20 cellular contexts compared by ENCODE assay signal in the genomic region with DNA sequence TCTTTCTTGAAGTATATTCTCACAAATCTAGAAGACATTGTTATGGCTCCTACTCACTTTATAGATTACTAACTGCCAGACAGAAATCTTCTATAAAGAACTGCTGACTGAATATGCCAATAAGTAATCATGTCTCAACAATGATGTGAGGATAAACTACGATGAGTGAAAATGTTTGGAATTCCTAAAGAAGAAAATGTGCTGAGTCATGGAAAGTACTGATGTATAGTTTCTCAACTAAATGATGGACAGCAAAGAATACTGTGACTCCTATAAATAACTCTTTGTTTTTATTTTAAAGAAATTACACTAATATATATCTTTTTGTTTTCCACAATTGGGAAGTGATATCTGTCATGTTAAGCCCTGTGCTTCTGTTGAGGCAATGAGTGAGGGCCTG.
"Had no signal": no experiment of that assay in that cellular context is flagged by ENCODE, and none has a peak within 500 bp of the region (broad histone marks: within the 10 kb centered on the region; RNA-seq: fewer than 3 reads in every experiment).

No MANE protein-coding gene starts in this region.

- H3K27ac Mint-ChIP-seq: activated CD4-positive, alpha-beta memory T cell treated with anti-CD3 and anti-CD28 coated beads, Interleukin-2, amount 10 ng/mL, durations not matched to agents 7 days and 5 days; activated CD8-positive, alpha-beta memory T cell treated with anti-CD3 and anti-CD28 coated beads, Interleukin-2, amount 10 ng/mL, durations not matched to agents 7 days and 5 days; activated naive CD8-positive, alpha-beta T cell treated with anti-CD3 and anti-CD28 coated beads for 36 hours; endodermal cell; memory B cell; naive thymus-derived CD4-positive, alpha-beta T cell; stimulated activated effector memory CD8-positive, alpha-beta T cell treated with anti-CD3 and anti-CD28 coated beads, Interleukin-12 subunit alpha, Interleukin-12 subunit beta, amount 100 ng/mL, for 72 hours had no signal

- DNase-seq: activated CD4-positive, alpha-beta memory T cell treated with anti-CD3 and anti-CD28 coated beads, Interleukin-2, amount 10 ng/mL, durations not matched to agents 7 days and 5 days; activated CD4-positive, alpha-beta T cell treated with anti-CD3 and anti-CD28 coated beads for 48 hours; activated CD4-positive, CD25-positive, alpha-beta regulatory T cell; activated CD8-positive, alpha-beta memory T cell treated with anti-CD3 and anti-CD28 coated beads, Interleukin-2, amount 10 ng/mL, durations not matched to agents 7 days and 5 days; activated naive CD8-positive, alpha-beta T cell treated with anti-CD3 and anti-CD28 coated beads for 36 hours; amygdala; body of pancreas; central memory CD4-positive, alpha-beta T cell; endodermal cell; gastrocnemius medialis; head of caudate nucleus; naive thymus-derived CD4-positive, alpha-beta T cell; pancreas; stimulated activated CD4-positive, alpha-beta T cell treated with anti-CD3 and anti-CD28 coated beads, Interleukin-4, amount 100 ng/mL, for 24 hours; stomach; T-helper 9 cell had no signal

- H3K27ac ChIP-seq: body of pancreas, gastrocnemius medialis, pancreas, stomach had no signal

- H3K9me3 ChIP-seq: body of pancreas, gastrocnemius medialis, pancreas, stomach had no signal

- H3K4me3 Mint-ChIP-seq: activated CD4-positive, alpha-beta memory T cell treated with anti-CD3 and anti-CD28 coated beads, Interleukin-2, amount 10 ng/mL, durations not matched to agents 7 days and 5 days; activated CD8-positive, alpha-beta memory T cell treated with anti-CD3 and anti-CD28 coated beads, Interleukin-2, amount 10 ng/mL, durations not matched to agents 7 days and 5 days; activated naive CD8-positive, alpha-beta T cell treated with anti-CD3 and anti-CD28 coated beads for 36 hours; endodermal cell; memory B cell; naive thymus-derived CD4-positive, alpha-beta T cell; stimulated activated effector memory CD8-positive, alpha-beta T cell treated with anti-CD3 and anti-CD28 coated beads, Interleukin-12 subunit alpha, Interleukin-12 subunit beta, amount 100 ng/mL, for 72 hours; type B pancreatic cell had no signal

- H3K9me3 Mint-ChIP-seq: activated CD4-positive, alpha-beta memory T cell treated with anti-CD3 and anti-CD28 coated beads, Interleukin-2, amount 10 ng/mL, durations not matched to agents 7 days and 5 days; stimulated activated effector memory CD8-positive, alpha-beta T cell treated with anti-CD3 and anti-CD28 coated beads, Interleukin-12 subunit alpha, Interleukin-12 subunit beta, amount 100 ng/mL, for 72 hours; type B pancreatic cell had no signal

- ATAC-seq: activated CD8-positive, alpha-beta memory T cell treated with anti-CD3 and anti-CD28 coated beads, Interleukin-2, amount 10 ng/mL, durations not matched to agents 7 days and 5 days; body of pancreas; gastrocnemius medialis; naive thymus-derived CD4-positive, alpha-beta T cell; pancreas; sciatic nerve; stimulated activated effector memory CD8-positive, alpha-beta T cell treated with anti-CD3 and anti-CD28 coated beads, Interleukin-12 subunit alpha, Interleukin-12 subunit beta, amount 100 ng/mL, for 72 hours had no signal

- H3K4me1 Mint-ChIP-seq: activated CD4-positive, alpha-beta memory T cell treated with anti-CD3 and anti-CD28 coated beads, Interleukin-2, amount 10 ng/mL, durations not matched to agents 7 days and 5 days; activated CD8-positive, alpha-beta memory T cell treated with anti-CD3 and anti-CD28 coated beads, Interleukin-2, amount 10 ng/mL, durations not matched to agents 7 days and 5 days; activated naive CD8-positive, alpha-beta T cell treated with anti-CD3 and anti-CD28 coated beads for 36 hours; memory B cell; naive thymus-derived CD4-positive, alpha-beta T cell; stimulated activated effector memory CD8-positive, alpha-beta T cell treated with anti-CD3 and anti-CD28 coated beads, Interleukin-12 subunit alpha, Interleukin-12 subunit beta, amount 100 ng/mL, for 72 hours had no signal

- H3K4me1 ChIP-seq: body of pancreas, pancreas, stomach had no signal

- H3K4me3 ChIP-seq: body of pancreas, gastrocnemius medialis, pancreas, stomach had no signal

- H3K36me3 ChIP-seq: gastrocnemius medialis, pancreas, stomach had no signal

- H3K36me3 Mint-ChIP-seq: activated CD8-positive, alpha-beta memory T cell treated with anti-CD3 and anti-CD28 coated beads, Interleukin-2, amount 10 ng/mL, durations not matched to agents 7 days and 5 days; activated naive CD8-positive, alpha-beta T cell treated with anti-CD3 and anti-CD28 coated beads for 36 hours; memory B cell; naive thymus-derived CD4-positive, alpha-beta T cell; stimulated activated effector memory CD8-positive, alpha-beta T cell treated with anti-CD3 and anti-CD28 coated beads, Interleukin-12 subunit alpha, Interleukin-12 subunit beta, amount 100 ng/mL, for 72 hours had no signal

- H3K27me3 ChIP-seq: body of pancreas, gastrocnemius medialis, pancreas, stomach had no signal

- H3K27me3 Mint-ChIP-seq: activated CD4-positive, alpha-beta memory T cell treated with anti-CD3 and anti-CD28 coated beads, Interleukin-2, amount 10 ng/mL, durations not matched to agents 7 days and 5 days; activated CD8-positive, alpha-beta memory T cell treated with anti-CD3 and anti-CD28 coated beads, Interleukin-2, amount 10 ng/mL, durations not matched to agents 7 days and 5 days; memory B cell had no signal
